8 cellular contexts compared by ENCODE assay signal in genomic region chr12:95633049-95633545, GRCh38.
DNase-seq lines count a peak whose midpoint lies in the region; ATAC-seq and TF ChIP-seq lines count a peak whose summit lies in the region.

No MANE protein-coding gene starts in this region.

- no peak overlapping the region for H3K4me3 ChIP-seq in body of pancreas
- H3K4me3 ChIP-seq in left lung, result no peak overlapping the region
- no peak overlapping the region for H3K4me3 ChIP-seq in uterus

- no peaks in the 10 kb centered on the region for H3K4me1 Mint-ChIP-seq in activated T-cell treated with anti-CD3 and anti-CD28 coated beads, Interleukin-2, amount 50 U/mL, for 72 hours (ENCODE audit: low read depth)
- H3K4me1 Mint-ChIP-seq in activated T-cell treated with anti-CD3 and anti-CD28 coated beads, Interleukin-2, amount 50 U/mL, for 24 hours (ENCODE audit: low read depth), result no peaks in the 10 kb centered on the region
- no peaks in the 10 kb centered on the region for H3K4me1 Mint-ChIP-seq in H9

- TF ChIP-seq CTCF in body of pancreas (IDR thresholded peaks at IDR 0.05) (no peak), left lung (IDR thresholded peaks at IDR 0.05) (no peak), uterus (IDR thresholded peaks at IDR 0.05) (no peak), H9 (conservative IDR thresholded peaks at IDR 0.05) (no peak)

- TF ChIP-seq POLR2A in body of pancreas (IDR thresholded peaks at IDR 0.05), result no peak
- TF ChIP-seq POLR2A in uterus (IDR thresholded peaks at IDR 0.05), result no peak

- H3K4me2 ChIP-seq in H9 (ENCODE audit: insufficient read depth, insufficient read length, low read length), result no peak overlapping the region

- H2BK120ac ChIP-seq in H9 (ENCODE audit: low read depth, low read length, poor library complexity, severe bottlenecking), result no peak overlapping the region

- no peak overlapping the region for H2AK5ac ChIP-seq in H9 (ENCODE audit: insufficient read length, low read length)

- WGBS in body of pancreas, 2 donors, result 57 to 75% methylated on average over 7 of the region's 7 CpGs
- WGBS in H9 (ENCODE audit: extremely low coverage, insufficient read length, low lambda C conversion rate), result no CpG with 5 or more reads among the region's 7 CpGs

- H3K27ac ChIP-seq in body of pancreas (peak overlapping the region in 3 of 4 donors; percentile 61 to 80 (median 70)), left lung (peak overlapping the region in 1 of 2 donors; percentile 5), uterus (peak overlapping the region in 1 of 2 donors; percentile 55), H9 (ENCODE audit: insufficient read length, low read depth, low read length) (no peak overlapping the region)

- no peak overlapping the region for H4K91ac ChIP-seq in H9 (ENCODE audit: insufficient read length, low read depth, low read length)

- no peaks in the 10 kb centered on the region for H3K79me1 ChIP-seq in H9 (ENCODE audit: insufficient read depth, low read depth, low read length, poor library complexity, severe bottlenecking)

- H2BK12ac ChIP-seq in H9 (ENCODE audit: insufficient read length, low read depth, low read length), result no peak overlapping the region

- ATAC-seq in activated T-cell treated with anti-CD3 and anti-CD28 coated beads, Interleukin-2, amount 50 U/mL, for 72 hours (replicated peaks in 1 of 2), result peak; percentile 68
- ATAC-seq in body of pancreas, result peak; percentile 43
- ATAC-seq in left lung, result peak; percentile 87
- no peak for ATAC-seq in HG03097 (IDR thresholded peaks at IDR 0.05; ENCODE audit: low FRiP score, unreplicated experiment)

- H3K4me1 ChIP-seq in body of pancreas (peaks cover 40% of the 10 kb centered on the region), left lung (peaks cover 0 to 4% of the 10 kb centered on the region in 2 donors), uterus (no peaks in the 10 kb centered on the region), H9 (ENCODE audit: insufficient read depth, low read length) (no peaks in the 10 kb centered on the region)

- H2BK15ac ChIP-seq in H9 (ENCODE audit: low read depth, low read length), result no peak overlapping the region

- no peaks in the 10 kb centered on the region for H3K36me3 ChIP-seq in body of pancreas (replicated peaks in 1 of 2; ENCODE audit: insufficient read depth in 1 of 2, low read depth in 2 of 2)
- H3K36me3 ChIP-seq in left lung, result no peaks in the 10 kb centered on the region
- no peaks in the 10 kb centered on the region for H3K36me3 ChIP-seq in uterus

- no peak overlapping the region for H3K14ac ChIP-seq in H9 (ENCODE audit: insufficient read depth, low read length)

- H3K18ac ChIP-seq in H9 (ENCODE audit: insufficient read length, low read depth, low read length), result no peak overlapping the region

- no peaks in the 10 kb centered on the region for H3K27me3 Mint-ChIP-seq in activated T-cell treated with anti-CD3 and anti-CD28 coated beads, Interleukin-2, amount 50 U/mL, for 72 hours (ENCODE audit: low read depth)
- H3K27me3 Mint-ChIP-seq in activated T-cell treated with anti-CD3 and anti-CD28 coated beads, Interleukin-2, amount 50 U/mL, for 24 hours, result no peaks in the 10 kb centered on the region
- H3K27me3 Mint-ChIP-seq in H9 (ENCODE audit: low read depth), result no peaks in the 10 kb centered on the region

- no peak overlapping the region for H3K23ac ChIP-seq in H9 (ENCODE audit: insufficient read length, low read depth, low read length)

- H3K36me3 Mint-ChIP-seq in activated T-cell treated with anti-CD3 and anti-CD28 coated beads, Interleukin-2, amount 50 U/mL, for 72 hours (ENCODE audit: insufficient read depth in 2 of 2), result no peaks in the 10 kb centered on the region
- no peaks in the 10 kb centered on the region for H3K36me3 Mint-ChIP-seq in activated T-cell treated with anti-CD3 and anti-CD28 coated beads, Interleukin-2, amount 50 U/mL, for 24 hours (ENCODE audit: low read depth)
- peaks cover 0 to 11% (median 5%) of the 10 kb centered on the region in 3 experiments; a peak in 3 of 7 replicates for H3K36me3 Mint-ChIP-seq in H9 (ENCODE audit: insufficient read depth in 1 of 3, low read depth in 3 of 3)

- H3K27me3 ChIP-seq in body of pancreas, result no peaks in the 10 kb centered on the region
- H3K27me3 ChIP-seq in left lung, result no peaks in the 10 kb centered on the region
- H3K27me3 ChIP-seq in uterus, result no peaks in the 10 kb centered on the region
- H3K27me3 ChIP-seq in H9 (ENCODE audit: insufficient read depth, low read length), result no peaks in the 10 kb centered on the region

- H4K20me1 ChIP-seq in H9 (ENCODE audit: control insufficient read depth, insufficient read depth, insufficient read length), result no peaks in the 10 kb centered on the region

- no peak overlapping the region for H3T11ph ChIP-seq in H9 (ENCODE audit: low read length)

- H3K9me3 ChIP-seq in body of pancreas (no peaks in the 10 kb centered on the region), left lung (no peaks in the 10 kb centered on the region), uterus (no peaks in the 10 kb centered on the region), H9 (ENCODE audit: control insufficient read depth, low read depth, low read length) (no peaks in the 10 kb centered on the region)

- H2AFZ ChIP-seq in H9 (ENCODE audit: low read length), result no peak overlapping the region

- H3K4me3 Mint-ChIP-seq in activated T-cell treated with anti-CD3 and anti-CD28 coated beads, Interleukin-2, amount 50 U/mL, for 72 hours, result no peak overlapping the region
- H3K4me3 Mint-ChIP-seq in activated T-cell treated with anti-CD3 and anti-CD28 coated beads, Interleukin-2, amount 50 U/mL, for 24 hours, result no peak overlapping the region
- H3K4me3 Mint-ChIP-seq in H9, result no peak overlapping the region

- H3K27ac Mint-ChIP-seq in activated T-cell treated with anti-CD3 and anti-CD28 coated beads, Interleukin-2, amount 50 U/mL, for 72 hours, result no peak overlapping the region
- no peak overlapping the region for H3K27ac Mint-ChIP-seq in activated T-cell treated with anti-CD3 and anti-CD28 coated beads, Interleukin-2, amount 50 U/mL, for 24 hours
- no peak overlapping the region; a peak in 1 of 7 replicates for H3K27ac Mint-ChIP-seq in H9

- DNase-seq in activated T-cell treated with anti-CD3 and anti-CD28 coated beads, Interleukin-2, amount 50 U/mL, for 72 hours, result peak; percentile 9 to 10
- no peak for DNase-seq in activated T-cell treated with anti-CD3 and anti-CD28 coated beads, Interleukin-2, amount 50 U/mL, for 24 hours
- peak in 3 of 4 donors; percentile 48 to 53 (median 53) for DNase-seq in body of pancreas
- DNase-seq in left lung, result peak in 1 of 2 donors; percentile 55
- peak; percentile 18 to 28 for DNase-seq in uterus
- DNase-seq in H9, result no peak
- DNase-seq in activated T-cell treated with anti-CD3 and anti-CD28 coated beads for 4 hours, result no peak

- H2BK5ac ChIP-seq in H9 (ENCODE audit: insufficient read length, low read length), result no peak overlapping the region

- peaks cover 0 to 3% of the 10 kb centered on the region in 2 donors for H3K9me3 Mint-ChIP-seq in activated T-cell treated with anti-CD3 and anti-CD28 coated beads, Interleukin-2, amount 50 U/mL, for 72 hours
- H3K9me3 Mint-ChIP-seq in activated T-cell treated with anti-CD3 and anti-CD28 coated beads, Interleukin-2, amount 50 U/mL, for 24 hours, result no peaks in the 10 kb centered on the region
- no peaks in the 10 kb centered on the region for H3K9me3 Mint-ChIP-seq in H9

- H2BK20ac ChIP-seq in H9 (ENCODE audit: low read depth, low read length, poor library complexity, severe bottlenecking), result no peak overlapping the region

- H4K8ac ChIP-seq in H9 (replicated peaks; ENCODE audit: insufficient read length, low read depth, low read length), result no peak overlapping the region

- no peak overlapping the region for H4K5ac ChIP-seq in H9 (ENCODE audit: insufficient read length, low read depth, low read length)

- H3K79me2 ChIP-seq in H9 (ENCODE audit: insufficient read depth, low read length), result no peaks in the 10 kb centered on the region

- no peaks in the 10 kb centered on the region for H3K23me2 ChIP-seq in H9 (ENCODE audit: insufficient read length, low read depth, low read length, poor library complexity, severe bottlenecking)

- no peak overlapping the region for H3K4ac ChIP-seq in H9 (ENCODE audit: low read depth, low read length)

- H3K9ac ChIP-seq in H9 (ENCODE audit: extremely low read depth, insufficient read length, low read length), result no peak overlapping the region

- intact Hi-C loops in body of pancreas (cut with DNase I), result no loop called here
- intact Hi-C loops in left lung (cut with DNase I), result no loop called here
- intact Hi-C loops in uterus (cut with DNase I; ENCODE audit: low total_unique reads), result no loop called here

- H3K56ac ChIP-seq in H9 (ENCODE audit: insufficient read length, low read depth, low read length), result no peak overlapping the region

Comparison
In these comparisons a context has a peak if more than half of its experiments do, and no peak if none do; other contexts are left out.
1. DNase-seq: peak in activated T-cell treated with anti-CD3 and anti-CD28 coated beads, Interleukin-2, amount 50 U/mL, for 72 hours (2 of 2), body of pancreas (3 of 4) and uterus (2 of 2); none in activated T-cell treated with anti-CD3 and anti-CD28 coated beads, Interleukin-2, amount 50 U/mL, for 24 hours (single experiment), H9 (single experiment) and activated T-cell treated with anti-CD3 and anti-CD28 coated beads for 4 hours (single experiment).